In the genomic region with DNA sequence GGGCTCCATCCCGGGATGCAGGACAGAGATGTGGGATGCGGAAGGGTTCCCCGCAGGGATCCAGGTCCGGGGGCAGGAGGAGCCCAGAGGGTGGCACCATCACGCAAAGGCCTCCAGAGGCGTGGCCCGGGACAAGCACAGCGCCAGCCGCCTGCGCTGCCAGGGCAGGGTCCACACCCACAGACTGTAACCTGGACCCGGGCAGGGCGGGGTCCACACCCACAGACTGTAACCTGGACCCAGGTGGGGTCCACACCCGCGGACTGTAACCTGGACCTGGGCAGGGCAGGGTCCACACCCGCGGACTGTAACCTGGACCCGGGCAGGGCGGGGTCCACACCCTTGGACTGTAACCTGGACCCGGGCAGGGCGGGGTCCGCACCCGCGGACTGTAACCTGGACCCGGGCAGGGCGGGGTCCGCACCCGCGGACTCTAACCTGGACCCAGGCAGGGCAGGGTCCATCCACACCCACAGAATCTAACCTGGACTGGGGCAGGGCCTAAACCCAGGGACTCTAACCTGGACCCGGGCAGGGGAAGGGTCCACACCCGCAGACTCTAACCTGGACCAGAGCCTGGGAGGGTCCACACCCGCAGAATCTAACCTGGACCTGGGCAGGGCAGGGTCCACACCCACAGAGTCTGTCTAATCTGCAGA, we compare ENCODE assay signal across 21 cellular contexts. TPM values are rescaled to one million over a fixed set of nuclear protein-coding genes. Genes with fewer than 3 reads are reported as not detected.
DNase-seq lines count a peak whose midpoint lies in the region; ATAC-seq, FAIRE-seq and TF ChIP-seq lines count a peak whose summit lies in the region.
"Had no signal": no experiment of that assay in that cellular context is flagged by ENCODE, and none has a peak within 500 bp of the region (broad histone marks: within the 10 kb centered on the region; RNA-seq: fewer than 3 reads in every experiment).

No MANE protein-coding gene starts in this region.

- H3K4me1 Mint-ChIP-seq in activated CD8-positive, alpha-beta T cell treated with anti-CD3 and anti-CD28 coated beads, Interleukin-2, amount 10 ng/mL, durations not matched to agents 7 days and 5 days (ENCODE audit: low read depth): no peaks in the 10 kb centered on the region
- H3K4me1 Mint-ChIP-seq in Caco-2 (ENCODE audit: low read depth, unreplicated experiment): no peaks in the 10 kb centered on the region
- H3K4me1 Mint-ChIP-seq in stimulated activated naive CD8-positive, alpha-beta T cell treated with anti-CD3 and anti-CD28 coated beads, Interleukin-15, amount 100 ng/mL, for 72 hours: no peaks in the 10 kb centered on the region
- H3K4me1 Mint-ChIP-seq: B cell; CD4-positive, CD25-positive, alpha-beta regulatory T cell had no signal

- DNase-seq in left cardiac atrium (peak; percentile 18), cardiac septum (ENCODE audit: low spot score) (no peak), kidney (peak; percentile 66), posterior vena cava (ENCODE audit: low spot score) (peak; percentile 69), transverse colon (peak; percentile 51), Caco-2 (no peak)
- no peak for DNase-seq in activated CD8-positive, alpha-beta T cell treated with anti-CD3 and anti-CD28 coated beads, Interleukin-2, amount 10 ng/mL, durations not matched to agents 7 days and 5 days
- no peak for DNase-seq in stimulated activated naive CD8-positive, alpha-beta T cell treated with anti-CD3 and anti-CD28 coated beads, Interleukin-15, amount 100 ng/mL, for 72 hours
- DNase-seq: CD4-positive, CD25-positive, alpha-beta regulatory T cell; COR-L47; GF-D8; Kasumi-1; MG63; NCI-H1092; NCI-H1436 treated with DMSO at 0.1 percent for 48 hours; NCI-H2029; NCI-H2171; NCI-H526; PC-3 had no signal

- CTCF ChIA-PET in activated CD8-positive, alpha-beta T cell treated with anti-CD3 and anti-CD28 coated beads, Interleukin-2, amount 10 ng/mL, durations not matched to agents 7 days and 5 days (lab: Charles Lee): no interaction called here
- CTCF ChIA-PET in Caco-2 (lab: Charles Lee): interaction anchor here (0.7 kb wide), 1 partner anchor 355 kb away, joined by 3 read pairs; no protein-coding TSS in a partner anchor

- 72% methylated on average over 24 of the region's 31 CpGs; no CpG with 5 or more reads in 1 of the 2 donors for WGBS in transverse colon (ENCODE audit: low coverage in 1 of 2), 2 donors

- TF ChIP-seq POLR2A in transverse colon (IDR thresholded peaks at IDR 0.05): no peak

- in situ Hi-C loops in transverse colon (cut with MboI; ENCODE audit: low pct_ligation_motif_present in 1 of 4, low pct_unique_long_range_greater_than_20kb in 1 of 4, low sequenced_read_pairs in 3 of 4): loop anchor here in 2 of 4 donors (5.0 to 10.0 kb wide), 2 partner anchors 68 to 70 kb away; no protein-coding TSS in a partner anchor

- POLR2A ChIA-PET in activated CD8-positive, alpha-beta T cell treated with anti-CD3 and anti-CD28 coated beads, Interleukin-2, amount 10 ng/mL, durations not matched to agents 7 days and 5 days (lab: Charles Lee): no interaction called here
- POLR2A ChIA-PET in Caco-2 (lab: Charles Lee): no interaction called here

- no peak for ATAC-seq in left cardiac atrium
- no peak for ATAC-seq in activated CD8-positive, alpha-beta T cell treated with anti-CD3 and anti-CD28 coated beads, Interleukin-2, amount 10 ng/mL, durations not matched to agents 7 days and 5 days
- no peak for ATAC-seq in stimulated activated naive CD8-positive, alpha-beta T cell treated with anti-CD3 and anti-CD28 coated beads, Interleukin-15, amount 100 ng/mL, for 72 hours
- ATAC-seq: PC-3 had no signal

- no peak overlapping the region for H3K4me3 Mint-ChIP-seq in activated CD8-positive, alpha-beta T cell treated with anti-CD3 and anti-CD28 coated beads, Interleukin-2, amount 10 ng/mL, durations not matched to agents 7 days and 5 days
- H3K4me3 Mint-ChIP-seq in Caco-2 (ENCODE audit: unreplicated experiment): no peak overlapping the region
- no peak overlapping the region for H3K4me3 Mint-ChIP-seq in stimulated activated naive CD8-positive, alpha-beta T cell treated with anti-CD3 and anti-CD28 coated beads, Interleukin-15, amount 100 ng/mL, for 72 hours
- H3K4me3 Mint-ChIP-seq: B cell; CD4-positive, CD25-positive, alpha-beta regulatory T cell had no signal

- H3K9me3 ChIP-seq in kidney (ENCODE audit: control insufficient read depth in 1 of 2, low read length in 2 of 2): no peaks in the 10 kb centered on the region
- H3K9me3 ChIP-seq in transverse colon: no peaks in the 10 kb centered on the region
- peaks cover 6% of the 10 kb centered on the region; the same call in 1 of the 2 replicates for H3K9me3 ChIP-seq in Caco-2
- H3K9me3 ChIP-seq: HAP-1, MG63 had no signal

- FAIRE-seq in kidney (lab: Jason Lieb, UNC): no peak

- H3K4me1 ChIP-seq in kidney (ENCODE audit: control insufficient read depth in 1 of 2, insufficient read depth in 1 of 2, low read depth in 1 of 2, low read length in 2 of 2): no peaks in the 10 kb centered on the region
- no peaks in the 10 kb centered on the region for H3K4me1 ChIP-seq in transverse colon
- no peaks in the 10 kb centered on the region for H3K4me1 ChIP-seq in Caco-2
- H3K4me1 ChIP-seq: HAP-1 had no signal

- peaks cover 2% of the 10 kb centered on the region for H3K36me3 Mint-ChIP-seq in activated CD8-positive, alpha-beta T cell treated with anti-CD3 and anti-CD28 coated beads, Interleukin-2, amount 10 ng/mL, durations not matched to agents 7 days and 5 days (ENCODE audit: low read depth)
- H3K36me3 Mint-ChIP-seq in Caco-2 (ENCODE audit: insufficient read depth, unreplicated experiment): peaks cover 18% of the 10 kb centered on the region
- H3K36me3 Mint-ChIP-seq: CD4-positive, CD25-positive, alpha-beta regulatory T cell had no signal

- no peaks in the 10 kb centered on the region for H3K9me3 Mint-ChIP-seq in activated CD8-positive, alpha-beta T cell treated with anti-CD3 and anti-CD28 coated beads, Interleukin-2, amount 10 ng/mL, durations not matched to agents 7 days and 5 days (ENCODE audit: insufficient read depth)
- H3K9me3 Mint-ChIP-seq in Caco-2 (ENCODE audit: unreplicated experiment): no peaks in the 10 kb centered on the region
- H3K9me3 Mint-ChIP-seq in stimulated activated naive CD8-positive, alpha-beta T cell treated with anti-CD3 and anti-CD28 coated beads, Interleukin-15, amount 100 ng/mL, for 72 hours: no peaks in the 10 kb centered on the region

- TF ChIP-seq EP300 in transverse colon (IDR thresholded peaks at IDR 0.05; ENCODE audit: low read depth): no peak

- no TSS peak for BruUV-seq in Caco-2 (replicated peaks; lab: Mats Ljungman, UMichigan)

- H3K36me3 ChIP-seq in kidney (ENCODE audit: control insufficient read depth in 1 of 2, insufficient read depth in 2 of 2, low read length in 2 of 2) (no peaks in the 10 kb centered on the region), transverse colon (no peaks in the 10 kb centered on the region), Caco-2 (ENCODE audit: control insufficient read depth, insufficient read depth, low read length) (no peaks in the 10 kb centered on the region)
- H3K36me3 ChIP-seq: HAP-1, MG63 had no signal

- intact Hi-C loops in left cardiac atrium (cut with DNase I) (no loop called here), cardiac septum (cut with DNase I) (no loop called here), kidney (cut with DNase I) (no loop called here), posterior vena cava (cut with DNase I) (no loop called here), transverse colon (cut with DNase I; ENCODE audit: low total_unique reads) (no loop called here), Caco-2 (cut with micrococcal nuclease; ENCODE audit: unreplicated experiment) (no loop called here)

- no peak overlapping the region for H3K9ac ChIP-seq in kidney (ENCODE audit: low read length in 2 of 2)

- no peak for TF ChIP-seq CTCF in kidney (IDR thresholded peaks at IDR 0.05; ENCODE audit: borderline replicate concordance, extremely low read depth, insufficient read depth)
- TF ChIP-seq CTCF in transverse colon (IDR thresholded peaks at IDR 0.05): no peak
- no peak for TF ChIP-seq CTCF in Caco-2 (IDR thresholded peaks at IDR 0.05; ENCODE audit: insufficient read depth in 1 of 2, low read depth in 1 of 2, low read length in 1 of 2, severe bottlenecking in 1 of 2, unreplicated experiment in 1 of 2)

- H3K27ac Mint-ChIP-seq in activated CD8-positive, alpha-beta T cell treated with anti-CD3 and anti-CD28 coated beads, Interleukin-2, amount 10 ng/mL, durations not matched to agents 7 days and 5 days: no peak overlapping the region
- H3K27ac Mint-ChIP-seq in Caco-2 (ENCODE audit: unreplicated experiment): no peak overlapping the region
- no peak overlapping the region for H3K27ac Mint-ChIP-seq in stimulated activated naive CD8-positive, alpha-beta T cell treated with anti-CD3 and anti-CD28 coated beads, Interleukin-15, amount 100 ng/mL, for 72 hours
- H3K27ac Mint-ChIP-seq: B cell; CD4-positive, CD25-positive, alpha-beta regulatory T cell had no signal

- no peaks in the 10 kb centered on the region for H3K27me3 ChIP-seq in transverse colon
- H3K27me3 ChIP-seq in Caco-2 (replicated peaks; ENCODE audit: control insufficient read depth, insufficient read depth, low read length): no peaks in the 10 kb centered on the region
- H3K27me3 ChIP-seq: MG63 had no signal

- H3K27me3 Mint-ChIP-seq in activated CD8-positive, alpha-beta T cell treated with anti-CD3 and anti-CD28 coated beads, Interleukin-2, amount 10 ng/mL, durations not matched to agents 7 days and 5 days (ENCODE audit: low read depth): no peaks in the 10 kb centered on the region
- H3K27me3 Mint-ChIP-seq in Caco-2 (ENCODE audit: insufficient read depth, unreplicated experiment): no peaks in the 10 kb centered on the region
- no peaks in the 10 kb centered on the region for H3K27me3 Mint-ChIP-seq in stimulated activated naive CD8-positive, alpha-beta T cell treated with anti-CD3 and anti-CD28 coated beads, Interleukin-15, amount 100 ng/mL, for 72 hours
- H3K27me3 Mint-ChIP-seq: B cell; CD4-positive, CD25-positive, alpha-beta regulatory T cell had no signal

- no peak overlapping the region for H3K4me3 ChIP-seq in kidney (ENCODE audit: low read length in 2 of 2)
- H3K4me3 ChIP-seq in transverse colon: no peak overlapping the region
- H3K4me3 ChIP-seq in Caco-2 (ENCODE audit: low read depth, low read length): no peak overlapping the region
- H3K4me3 ChIP-seq: HAP-1, MG63 had no signal

- H3K27ac ChIP-seq in kidney (ENCODE audit: low read depth in 2 of 2, low read length in 2 of 2) (no peak overlapping the region), transverse colon (peak overlapping the region; percentile 30 to 41 (median 38))

RNA-seq across cellular contexts. Expression of a gene that starts 37.5 kb away (rescaled TPM):
- 100 to 1,000 TPM; 124 to 136 TPM for total RNA-seq in left cardiac atrium
- 153 TPM for total RNA-seq in cardiac septum
- 168 TPM for total RNA-seq in kidney
- 40.4 TPM for polyA plus RNA-seq in kidney (ENCODE audit: insufficient read depth, low read depth, low replicate concordance)
- total RNA-seq in posterior vena cava: 100 to 1,000 TPM; 110 to 132 TPM
- 100 to 1,000 TPM in 3 of 4 donors, 10 to 100 TPM in 1; 92.7 to 569 (median 162) TPM for total RNA-seq in transverse colon
- 10 to 100 TPM; 38.4 to 39.7 TPM for total RNA-seq in activated CD8-positive, alpha-beta T cell treated with anti-CD3 and anti-CD28 coated beads, Interleukin-2, amount 10 ng/mL, durations not matched to agents 7 days and 5 days
- total RNA-seq in Caco-2 (2022): 141 and 146 TPM in 2 replicates

Comparison
In these comparisons a context has a peak if more than half of its experiments do, and no peak if none do; other contexts are left out.
1. DNase-seq: peak in left cardiac atrium (single experiment), kidney (single experiment), posterior vena cava (single experiment) and transverse colon (single experiment); none in cardiac septum (single experiment), activated CD8-positive, alpha-beta T cell treated with anti-CD3 and anti-CD28 coated beads, Interleukin-2, amount 10 ng/mL, durations not matched to agents 7 days and 5 days (single experiment), Caco-2 (0 of 2) and stimulated activated naive CD8-positive, alpha-beta T cell treated with anti-CD3 and anti-CD28 coated beads, Interleukin-15, amount 100 ng/mL, for 72 hours (0 of 2).
2. H3K27ac ChIP-seq: peak in transverse colon (4 of 4); none in kidney (0 of 2).